12 cellular contexts compared by ENCODE assay signal in genomic region chr10:52483587-52483986, GRCh38.
DNase-seq lines count a peak whose midpoint lies in the region; ATAC-seq and TF ChIP-seq lines count a peak whose summit lies in the region.
"Had no signal": no experiment of that assay in that cellular context is flagged by ENCODE, and none has a peak within 500 bp of the region (broad histone marks: within the 10 kb centered on the region; RNA-seq: fewer than 3 reads in every experiment).

No MANE protein-coding gene starts in this region.

- H3K27me3 ChIP-seq in BLaER1 treated with 17β-estradiol and CSF1 and Interleukin-3, amounts not matched to agents 10 nM and 100 nM = no peaks in the 10 kb centered on the region
- H3K27me3 ChIP-seq in MM.1S (replicated peaks; ENCODE audit: insufficient read depth, low read length) = no peaks in the 10 kb centered on the region

- H3K9ac ChIP-seq in BLaER1 treated with 17β-estradiol and CSF1 and Interleukin-3, amounts not matched to agents 10 nM and 100 nM = no peak overlapping the region
- peak overlapping the region; percentile 56; the same call in 1 of the 2 replicates for H3K9ac ChIP-seq in MM.1S (ENCODE audit: low read length)

- H3K36me3 ChIP-seq in BLaER1 treated with 17β-estradiol and CSF1 and Interleukin-3, amounts not matched to agents 10 nM and 100 nM = no peaks in the 10 kb centered on the region
- H3K36me3 ChIP-seq in MM.1S (replicated peaks; ENCODE audit: insufficient read depth, low read length) = no peaks in the 10 kb centered on the region

- DNase-seq in MM.1S = peak; percentile 84
- no peak for DNase-seq in hepatic stellate cell (ENCODE audit: low spot score)
- DNase-seq in amniotic stem cell (lab: John Stamatoyannopoulos, UW) = no peak
- no peak for DNase-seq in activated naive CD8-positive, alpha-beta T cell treated with anti-CD3 and anti-CD28 coated beads for 36 hours
- no peak for DNase-seq in AML-193 (lab: John Stamatoyannopoulos, UW)
- DNase-seq: activated CD4-positive, alpha-beta T cell treated with anti-CD3 and anti-CD28 coated beads, Interleukin-2, amount 50 U/mL, for 48 hours; activated naive CD4-positive, alpha-beta T cell; DMS79; T-helper 1 cell had no signal

- H3K79me2 ChIP-seq in MM.1S (ENCODE audit: low read length) = no peaks in the 10 kb centered on the region

- no peak overlapping the region for H3K4me3 Mint-ChIP-seq in activated naive CD8-positive, alpha-beta T cell treated with anti-CD3 and anti-CD28 coated beads for 36 hours

- no peaks in the 10 kb centered on the region for H3K27me3 Mint-ChIP-seq in activated naive CD8-positive, alpha-beta T cell treated with anti-CD3 and anti-CD28 coated beads for 36 hours

- H3K27ac ChIP-seq in BLaER1 treated with 17β-estradiol and CSF1 and Interleukin-3, amounts not matched to agents 10 nM and 100 nM = no peak overlapping the region
- H3K27ac ChIP-seq in MM.1S (ENCODE audit: low read length) = peak overlapping the region; percentile 54; the same call in 1 of the 2 replicates

- no peaks in the 10 kb centered on the region for H4K20me1 ChIP-seq in BLaER1 treated with 17β-estradiol and CSF1 and Interleukin-3, amounts not matched to agents 10 nM and 100 nM
- H4K20me1 ChIP-seq in MM.1S (ENCODE audit: insufficient read depth, low read length) = no peaks in the 10 kb centered on the region

- H3K9me3 ChIP-seq in BLaER1 treated with 17β-estradiol and CSF1 and Interleukin-3, amounts not matched to agents 10 nM and 100 nM (replicated peaks in 1 of 11) = no peaks in the 10 kb centered on the region
- H3K9me3 ChIP-seq in MM.1S (replicated peaks; ENCODE audit: insufficient read depth, low read length) = no peaks in the 10 kb centered on the region

- peak overlapping the region in 9 of 11 experiments; percentile 13 to 63 (median 44); a peak in 16 of 22 replicates for H3K4me2 ChIP-seq in BLaER1 treated with 17β-estradiol and CSF1 and Interleukin-3, amounts not matched to agents 10 nM and 100 nM
- H3K4me2 ChIP-seq in MM.1S (ENCODE audit: low read depth, low read length) = peak overlapping the region; percentile 82

- H3K9me3 Mint-ChIP-seq in activated naive CD8-positive, alpha-beta T cell treated with anti-CD3 and anti-CD28 coated beads for 36 hours = no peaks in the 10 kb centered on the region

- no peaks in the 10 kb centered on the region for H3K36me3 Mint-ChIP-seq in activated naive CD8-positive, alpha-beta T cell treated with anti-CD3 and anti-CD28 coated beads for 36 hours

- H3K9me2 ChIP-seq in MM.1S (replicated peaks; ENCODE audit: insufficient read depth, low read length) = no peaks in the 10 kb centered on the region

- H3K4me1 ChIP-seq in BLaER1 treated with 17β-estradiol and CSF1 and Interleukin-3, amounts not matched to agents 10 nM and 100 nM = peaks cover 0 to 24% (median 9%) of the 10 kb centered on the region in 10 experiments; a peak in 13 of 20 replicates
- peaks cover 50% of the 10 kb centered on the region for H3K4me1 ChIP-seq in MM.1S (ENCODE audit: low read length)

- peak; percentile 72 for ATAC-seq in GM19452 (IDR thresholded peaks at IDR 0.05; ENCODE audit: unreplicated experiment)
- peak; percentile 67 for ATAC-seq in HG02870 (IDR thresholded peaks at IDR 0.05; ENCODE audit: unreplicated experiment)

- peak overlapping the region; percentile 37 for H2AFZ ChIP-seq in MM.1S (ENCODE audit: low read length)

- no peaks in the 10 kb centered on the region for H3K4me1 Mint-ChIP-seq in activated naive CD8-positive, alpha-beta T cell treated with anti-CD3 and anti-CD28 coated beads for 36 hours

- H3K27ac Mint-ChIP-seq in activated naive CD8-positive, alpha-beta T cell treated with anti-CD3 and anti-CD28 coated beads for 36 hours = no peak overlapping the region

- TF ChIP-seq CTCF in MM.1S (IDR thresholded peaks at IDR 0.05; ENCODE audit: low read length) = no peak

- H3K4me3 ChIP-seq in BLaER1 treated with 17β-estradiol and CSF1 and Interleukin-3, amounts not matched to agents 10 nM and 100 nM = no peak overlapping the region
- H3K4me3 ChIP-seq in MM.1S (ENCODE audit: low read length) = peak overlapping the region; percentile 41; the same call in 1 of the 2 replicates

- H3F3A ChIP-seq in MM.1S (ENCODE audit: insufficient read depth, low read length) = peaks cover 9% of the 10 kb centered on the region; the same call in 1 of the 2 replicates
